Comparison of ENCODE assay signal across 29 cellular contexts in genomic region chr4:185040523-185040922, GRCh38. TPM values are rescaled to one million over a fixed set of nuclear protein-coding genes. Genes with fewer than 3 reads are reported as not detected.
DNase-seq lines count a peak whose midpoint lies in the region; ATAC-seq, FAIRE-seq and TF ChIP-seq lines count a peak whose summit lies in the region.
"Had no signal": no experiment of that assay in that cellular context is flagged by ENCODE, and none has a peak within 500 bp of the region (broad histone marks: within the 10 kb centered on the region; RNA-seq: fewer than 3 reads in every experiment).

No MANE protein-coding gene starts in this region.

- no peak overlapping the region for H3K4me2 ChIP-seq in HepG2 (ENCODE audit: low read depth, low read length)
- no peak overlapping the region for H3K4me2 ChIP-seq in Karpas-422 (ENCODE audit: low read depth, low read length, poor library complexity, severe bottlenecking)

- H3K4me1 ChIP-seq in HepG2 (ENCODE audit: insufficient read depth, low read length) (0 out of 2 replicates have a peak, but pooled peaks cover 6% of the 10 kb centered on the region), Karpas-422 (ENCODE audit: low read length) (no peaks in the 10 kb centered on the region), colonic mucosa (no peaks in the 10 kb centered on the region)
- H3K4me1 ChIP-seq: A549, psoas muscle, uterus had no signal

- ATAC-seq in activated CD8-positive, alpha-beta T cell treated with anti-CD3 and anti-CD28 coated beads for 36 hours = peak; percentile 34
- ATAC-seq in activated CD8-positive, alpha-beta T cell treated with anti-CD3 and anti-CD28 coated beads, Interleukin-2, amount 10 ng/mL, durations not matched to agents 7 days and 5 days = no peak
- ATAC-seq in WTC11 = peak; percentile 27
- ATAC-seq in HepG2 = no peak
- ATAC-seq in GM21619 (IDR thresholded peaks at IDR 0.05; ENCODE audit: unreplicated experiment) = no peak

- no peak overlapping the region for H3K27ac Mint-ChIP-seq in activated CD8-positive, alpha-beta T cell treated with anti-CD3 and anti-CD28 coated beads for 36 hours
- no peak overlapping the region for H3K27ac Mint-ChIP-seq in activated CD8-positive, alpha-beta T cell treated with anti-CD3 and anti-CD28 coated beads, Interleukin-2, amount 10 ng/mL, durations not matched to agents 7 days and 5 days
- no peak overlapping the region for H3K27ac Mint-ChIP-seq in WTC11
- H3K27ac Mint-ChIP-seq: activated naive CD8-positive, alpha-beta T cell treated with anti-CD3 and anti-CD28 coated beads, Interleukin-2, amount 10 ng/mL, durations not matched to agents 7 days and 5 days; activated T-cell treated with anti-CD3 and anti-CD28 coated beads, Interleukin-2, amount 50 U/mL, for 24 hours; CD4-positive, alpha-beta memory T cell; mesothelial cell of epicardium; naive thymus-derived CD4-positive, alpha-beta T cell; stimulated activated naive CD8-positive, alpha-beta T cell treated with anti-CD3 and anti-CD28 coated beads, Interleukin-15, Interleukin-2, amounts not matched to agents 100 ng/mL and 50 ng/mL, for 24 hours had no signal

- H3K36me3 ChIP-seq in HepG2 (replicated peaks in 1 of 2; ENCODE audit: control insufficient read depth in 1 of 2, insufficient read depth in 2 of 2, low read length in 2 of 2) (no peaks in the 10 kb centered on the region), Karpas-422 (ENCODE audit: insufficient read depth, low read length) (no peaks in the 10 kb centered on the region), colonic mucosa (no peaks in the 10 kb centered on the region)
- H3K36me3 ChIP-seq: ascending aorta, esophagus squamous epithelium, left lung, thoracic aorta, uterus had no signal

- H4K20me1 ChIP-seq in HepG2 (ENCODE audit: insufficient read depth, low read length) = no peaks in the 10 kb centered on the region
- H4K20me1 ChIP-seq in Karpas-422 (ENCODE audit: insufficient read depth, low read depth, low read length) = no peaks in the 10 kb centered on the region

- H3K27me3 ChIP-seq in HepG2 (ENCODE audit: control insufficient read depth in 1 of 2, insufficient read depth in 2 of 2, low read length in 2 of 2) (peaks cover 0 to 15% of the 10 kb centered on the region in 2 experiments; a peak in 1 of 5 replicates), Karpas-422 (ENCODE audit: low read length) (no peaks in the 10 kb centered on the region), colonic mucosa (no peaks in the 10 kb centered on the region)
- H3K27me3 ChIP-seq: ascending aorta, left lung, uterus had no signal

- no peak for TF ChIP-seq CTCF in activated CD8-positive, alpha-beta T cell treated with anti-CD3 and anti-CD28 coated beads for 36 hours (IDR thresholded peaks at IDR 0.05)
- TF ChIP-seq CTCF in WTC11 (IDR thresholded peaks at IDR 0.05) (no peak), HepG2 (CRISPR knock-in tag; IDR thresholded peaks at IDR 0.05) (no peak), colonic mucosa (IDR thresholded peaks at IDR 0.05) (no peak)

- peaks cover 12% of the 10 kb centered on the region for H3K4me1 Mint-ChIP-seq in activated CD8-positive, alpha-beta T cell treated with anti-CD3 and anti-CD28 coated beads for 36 hours (ENCODE audit: low read depth)
- H3K4me1 Mint-ChIP-seq in activated CD8-positive, alpha-beta T cell treated with anti-CD3 and anti-CD28 coated beads, Interleukin-2, amount 10 ng/mL, durations not matched to agents 7 days and 5 days (ENCODE audit: low read depth) = peaks cover 7% of the 10 kb centered on the region
- H3K4me1 Mint-ChIP-seq in WTC11 = peaks cover 19% of the 10 kb centered on the region

- FAIRE-seq in HepG2 (lab: Jason Lieb, UNC) = no peak
- FAIRE-seq: A549 had no signal

- peaks cover 8% of the 10 kb centered on the region; the same call in 1 of the 2 replicates for H3K9me3 ChIP-seq in HepG2 (ENCODE audit: low read length)
- H3K9me3 ChIP-seq in Karpas-422 (ENCODE audit: low read length) = no peaks in the 10 kb centered on the region
- no peaks in the 10 kb centered on the region for H3K9me3 ChIP-seq in colonic mucosa
- H3K9me3 ChIP-seq: A549, ascending aorta, esophagus squamous epithelium, left lung, psoas muscle, SK-N-SH, thoracic aorta, uterus had no signal

- H3K4me3 ChIP-seq in HepG2 (replicated peaks in 1 of 3; ENCODE audit: insufficient read depth in 1 of 3, low read depth in 2 of 3, low read length in 3 of 3) (no peak overlapping the region), Karpas-422 (ENCODE audit: low read length) (no peak overlapping the region), colonic mucosa (no peak overlapping the region)
- H3K4me3 ChIP-seq: A549, left lung, uterus had no signal

- POLR2A ChIA-PET in activated CD8-positive, alpha-beta T cell treated with anti-CD3 and anti-CD28 coated beads for 36 hours (lab: Charles Lee) = no interaction called here
- POLR2A ChIA-PET in activated CD8-positive, alpha-beta T cell treated with anti-CD3 and anti-CD28 coated beads, Interleukin-2, amount 10 ng/mL, durations not matched to agents 7 days and 5 days (lab: Charles Lee) = no interaction called here
- POLR2A ChIA-PET in WTC11 (lab: Charles Lee) (interaction anchor here (0.9 kb wide), 1 partner anchor 37 kb away, joined by 3 read pairs; no protein-coding TSS in a partner anchor), HepG2 (lab: Yijun Ruan, JAX) (no interaction called here)

- TF ChIP-seq POLR2A in HepG2 (IDR thresholded peaks at IDR 0.05; ENCODE audit: insufficient read depth in 1 of 2, low read depth in 2 of 2, low read length in 2 of 2) = no peak

- TF ChIP-seq EP300 in HepG2 (IDR thresholded peaks at IDR 0.05; ENCODE audit: low read depth in 2 of 2, low read length in 2 of 2) (no peak), HepG2 (CRISPR knock-in tag; IDR thresholded peaks at IDR 0.05; ENCODE audit: borderline replicate concordance) (no peak)

- no TSS peak for BruUV-seq in HepG2 (replicated peaks; lab: Mats Ljungman, UMichigan)

- in situ Hi-C loops in HepG2 (cut with HindIII; ENCODE audit: extremely low pct_ligation_motif_present, low pct_unique_long_range_greater_than_20kb) = loop anchor here (25.0 kb wide), 1 partner anchor 997 kb away; no protein-coding TSS in a partner anchor

- DNase-seq in activated CD8-positive, alpha-beta T cell treated with anti-CD3 and anti-CD28 coated beads for 36 hours = no peak
- DNase-seq in activated CD8-positive, alpha-beta T cell treated with anti-CD3 and anti-CD28 coated beads, Interleukin-2, amount 10 ng/mL, durations not matched to agents 7 days and 5 days = no peak
- DNase-seq in WTC11 (ENCODE audit: low spot score) (no peak), HepG2 (ENCODE audit: low spot score) (no peak), Karpas-422 (no peak), D341Med (ENCODE audit: low spot score) (no peak), colonic mucosa (no peak)
- DNase-seq: activated gamma-delta T cell, esophagus squamous epithelium, left lung, occipital lobe, psoas muscle had no signal

- CTCF ChIA-PET in activated CD8-positive, alpha-beta T cell treated with anti-CD3 and anti-CD28 coated beads for 36 hours (lab: Charles Lee) = interaction anchor here (0.7 to 6.5 kb wide), 22 partner anchors 8 to 997 kb away, joined by 3 to 78 read pairs (median 4); partner anchors contain the start of gene SLC25A4
- CTCF ChIA-PET in activated CD8-positive, alpha-beta T cell treated with anti-CD3 and anti-CD28 coated beads, Interleukin-2, amount 10 ng/mL, durations not matched to agents 7 days and 5 days (lab: Charles Lee) = interaction anchor here (0.8 to 4.6 kb wide), 15 partner anchors 8 to 557 kb away, joined by 3 to 49 read pairs (median 4); no protein-coding TSS in a partner anchor
- CTCF ChIA-PET in WTC11 (lab: Charles Lee) = interaction anchor here (1.0 to 4.2 kb wide), 9 partner anchors 16 to 295 kb away, joined by 4 to 79 read pairs (median 6); partner anchors contain the start of gene SLC25A4
- CTCF ChIA-PET in HepG2 (lab: Yijun Ruan, JAX; ENCODE audit: low intra/inter-chr PET ratio, low total read pairs) = interaction anchor here (2.5 to 4.2 kb wide), 2 partner anchors 55 to 94 kb away, joined by 19 to 32 read pairs; no protein-coding TSS in a partner anchor

- 36% methylated on average over 4 of the region's 5 CpGs for WGBS in HepG2 (ENCODE audit: low lambda C conversion rate)

- H3K9me2 ChIP-seq in Karpas-422 (replicated peaks; ENCODE audit: insufficient read depth, low read length) = no peaks in the 10 kb centered on the region
- H3K9me2 ChIP-seq: SK-N-SH had no signal

- H3K27me3 Mint-ChIP-seq in activated CD8-positive, alpha-beta T cell treated with anti-CD3 and anti-CD28 coated beads for 36 hours = peaks cover 4% of the 10 kb centered on the region
- H3K27me3 Mint-ChIP-seq in activated CD8-positive, alpha-beta T cell treated with anti-CD3 and anti-CD28 coated beads, Interleukin-2, amount 10 ng/mL, durations not matched to agents 7 days and 5 days (ENCODE audit: low read depth) = peaks cover 19% of the 10 kb centered on the region
- peaks cover 8% of the 10 kb centered on the region for H3K27me3 Mint-ChIP-seq in WTC11 (ENCODE audit: low read depth)

- no peak overlapping the region for H3K4me3 Mint-ChIP-seq in activated CD8-positive, alpha-beta T cell treated with anti-CD3 and anti-CD28 coated beads for 36 hours
- H3K4me3 Mint-ChIP-seq in activated CD8-positive, alpha-beta T cell treated with anti-CD3 and anti-CD28 coated beads, Interleukin-2, amount 10 ng/mL, durations not matched to agents 7 days and 5 days = no peak overlapping the region
- no peak overlapping the region for H3K4me3 Mint-ChIP-seq in WTC11
- H3K4me3 Mint-ChIP-seq: activated T-cell treated with anti-CD3 and anti-CD28 coated beads, Interleukin-2, amount 50 U/mL, for 24 hours; mesothelial cell of epicardium had no signal

- H3K27ac ChIP-seq in HepG2 (ENCODE audit: extremely low read length, insufficient read depth, low read length) (no peak overlapping the region), Karpas-422 (ENCODE audit: low read length) (no peak overlapping the region), colonic mucosa (no peak overlapping the region)
- H3K27ac ChIP-seq: ascending aorta, esophagus squamous epithelium, HL-60, left lung, psoas muscle, thoracic aorta, uterus, VCaP had no signal

- H3K9me3 Mint-ChIP-seq in activated CD8-positive, alpha-beta T cell treated with anti-CD3 and anti-CD28 coated beads for 36 hours = no peaks in the 10 kb centered on the region
- H3K9me3 Mint-ChIP-seq in activated CD8-positive, alpha-beta T cell treated with anti-CD3 and anti-CD28 coated beads, Interleukin-2, amount 10 ng/mL, durations not matched to agents 7 days and 5 days (ENCODE audit: insufficient read depth) = no peaks in the 10 kb centered on the region
- peaks cover 54% of the 10 kb centered on the region for H3K9me3 Mint-ChIP-seq in WTC11
- H3K9me3 Mint-ChIP-seq: activated naive CD8-positive, alpha-beta T cell treated with anti-CD3 and anti-CD28 coated beads, Interleukin-2, amount 10 ng/mL, durations not matched to agents 7 days and 5 days; activated T-cell treated with anti-CD3 and anti-CD28 coated beads, Interleukin-2, amount 50 U/mL, for 24 hours; stimulated activated naive CD8-positive, alpha-beta T cell treated with anti-CD3 and anti-CD28 coated beads, Interleukin-15, Interleukin-2, amounts not matched to agents 100 ng/mL and 50 ng/mL, for 24 hours had no signal

- no peaks in the 10 kb centered on the region for H3K36me3 Mint-ChIP-seq in activated CD8-positive, alpha-beta T cell treated with anti-CD3 and anti-CD28 coated beads for 36 hours (ENCODE audit: low read depth)
- no peaks in the 10 kb centered on the region for H3K36me3 Mint-ChIP-seq in activated CD8-positive, alpha-beta T cell treated with anti-CD3 and anti-CD28 coated beads, Interleukin-2, amount 10 ng/mL, durations not matched to agents 7 days and 5 days (ENCODE audit: low read depth)
- peaks cover 31% of the 10 kb centered on the region for H3K36me3 Mint-ChIP-seq in WTC11
- H3K36me3 Mint-ChIP-seq: activated naive CD8-positive, alpha-beta T cell treated with anti-CD3 and anti-CD28 coated beads, Interleukin-2, amount 10 ng/mL, durations not matched to agents 7 days and 5 days; CD4-positive, alpha-beta memory T cell; mesothelial cell of epicardium; naive thymus-derived CD4-positive, alpha-beta T cell had no signal

- no peak overlapping the region for H2AFZ ChIP-seq in HepG2 (ENCODE audit: low read length)
- no peak overlapping the region for H2AFZ ChIP-seq in Karpas-422 (ENCODE audit: low read length)

- no peak for TF ChIP-seq RAD21 in HepG2 (CRISPR knock-in tag; IDR thresholded peaks at IDR 0.05)

- H3K9ac ChIP-seq in HepG2 (ENCODE audit: insufficient read depth, low read depth, low read length) (no peak overlapping the region), Karpas-422 (ENCODE audit: low read length) (no peak overlapping the region), colonic mucosa (ENCODE audit: low read depth in 2 of 2, low read length in 2 of 2) (no peak overlapping the region)
- H3K9ac ChIP-seq: SK-N-SH had no signal

- intact Hi-C loops in activated CD8-positive, alpha-beta T cell treated with anti-CD3 and anti-CD28 coated beads for 36 hours (cut with micrococcal nuclease) = loop anchor here (2.0 to 5.0 kb wide), 2 partner anchors 52 to 94 kb away; no protein-coding TSS in a partner anchor
- intact Hi-C loops in HepG2 (cut with micrococcal nuclease; ENCODE audit: unreplicated experiment) = no loop called here
- intact Hi-C loops in colonic mucosa (cut with DNase I) = loop anchor here (2.0 to 5.0 kb wide), 2 partner anchors 57 to 94 kb away; no protein-coding TSS in a partner anchor

- H3K79me2 ChIP-seq in HepG2 (ENCODE audit: insufficient read depth, low read length) (no peaks in the 10 kb centered on the region), Karpas-422 (ENCODE audit: low read length) (no peaks in the 10 kb centered on the region)

RNA-seq across cellular contexts. Expression of gene HELT, which starts 22.2 kb away (rescaled TPM):
- not detected for total RNA-seq in activated CD8-positive, alpha-beta T cell treated with anti-CD3 and anti-CD28 coated beads for 36 hours
- not detected for total RNA-seq in activated CD8-positive, alpha-beta T cell treated with anti-CD3 and anti-CD28 coated beads, Interleukin-2, amount 10 ng/mL, durations not matched to agents 7 days and 5 days
- total RNA-seq in WTC11 (2021) (0.28 TPM in 1 of 3 replicates, not detected in the others), HepG2 (2016; rRNA removed; fragmentation: Illumina TruSeq; extraction: Trizol) (not detected in 2 replicates), colonic mucosa (not detected)
- not detected in 2 replicates for total RNA-seq in HepG2 (2016; cell fraction: cytosol; rRNA removed; fragmentation: Illumina TruSeq; extraction: Trizol; ENCODE audit: low read depth)
- total RNA-seq in HepG2 (2016; cell fraction: insoluble cytoplasmic fraction; rRNA removed; fragmentation: Illumina TruSeq; extraction: Trizol) = not detected in 2 replicates
- not detected in 2 replicates for total RNA-seq in HepG2 (2016; cell fraction: membrane; rRNA removed; fragmentation: Illumina TruSeq; extraction: Trizol)
- total RNA-seq in HepG2 (2016; cell fraction: nucleus; rRNA removed; fragmentation: Illumina TruSeq; extraction: Trizol) = not detected in 2 replicates
- not detected in 2 replicates for polyA plus RNA-seq in HepG2 (2011; rRNA removed)
- not detected in 2 replicates for polyA plus RNA-seq in HepG2 (2011; cell fraction: cytosol; rRNA removed)
- not detected in 2 replicates for polyA plus RNA-seq in HepG2 (2011; cell fraction: nucleus; rRNA removed)
- polyA plus RNA-seq in HepG2 (2012) = not detected in 2 replicates
- polyA plus RNA-seq in HepG2 (2016; cell fraction: cytosol; fragmentation: Illumina TruSeq; extraction: Trizol; ENCODE audit: low read depth) = not detected in 2 replicates
- not detected in 2 replicates for polyA plus RNA-seq in HepG2 (2016; cell fraction: insoluble cytoplasmic fraction; fragmentation: Illumina TruSeq; extraction: Trizol; ENCODE audit: low read depth)
- not detected in 2 replicates for polyA plus RNA-seq in HepG2 (2016; cell fraction: membrane; fragmentation: Illumina TruSeq; extraction: Trizol; ENCODE audit: low read depth)
- polyA plus RNA-seq in HepG2 (2016; cell fraction: nucleus; fragmentation: Illumina TruSeq; extraction: Trizol; ENCODE audit: insufficient read depth, low read depth) = not detected in 2 replicates
- polyA minus RNA-seq in HepG2 (2011; rRNA and poly(A)+ RNA removed; ENCODE audit: low replicate concordance) = not detected in 2 replicates
- not detected in 2 replicates for polyA minus RNA-seq in HepG2 (2011; cell fraction: cytosol; rRNA and poly(A)+ RNA removed)
- polyA minus RNA-seq in HepG2 (2011; cell fraction: nucleus; rRNA and poly(A)+ RNA removed) = not detected in 2 replicates
- total RNA-seq in Karpas-422 (2014; rRNA removed; shearing (Covaris generic); ENCODE audit: low replicate concordance) = not detected in 2 replicates
- total RNA-seq: activated naive CD8-positive, alpha-beta T cell treated with anti-CD3 and anti-CD28 coated beads, Interleukin-2, amount 10 ng/mL, durations not matched to agents 7 days and 5 days; ascending aorta; CD4-positive, alpha-beta memory T cell; esophagus squamous epithelium; frontal cortex; G401; mesothelial cell of epicardium; naive thymus-derived CD4-positive, alpha-beta T cell; occipital lobe; T-helper 2 cell treated with Interferon-gamma antibody and Interleukin-4, amounts not matched to agents 100 ng/mL and 5 ng/mL, for 36 hours; thoracic aorta; uterus had no signal
- polyA plus RNA-seq: A549; CD4-positive, alpha-beta memory T cell; naive thymus-derived CD4-positive, alpha-beta T cell; psoas muscle; SK-N-SH had no signal

Comparison
In these comparisons a context has a peak if more than half of its experiments do, and no peak if none do; other contexts are left out.
1. ATAC-seq: peak in activated CD8-positive, alpha-beta T cell treated with anti-CD3 and anti-CD28 coated beads for 36 hours (single experiment) and WTC11 (single experiment); none in activated CD8-positive, alpha-beta T cell treated with anti-CD3 and anti-CD28 coated beads, Interleukin-2, amount 10 ng/mL, durations not matched to agents 7 days and 5 days (single experiment), HepG2 (single experiment) and GM21619 (single experiment).